8 cellular contexts compared by ENCODE assay signal in the genomic region with DNA sequence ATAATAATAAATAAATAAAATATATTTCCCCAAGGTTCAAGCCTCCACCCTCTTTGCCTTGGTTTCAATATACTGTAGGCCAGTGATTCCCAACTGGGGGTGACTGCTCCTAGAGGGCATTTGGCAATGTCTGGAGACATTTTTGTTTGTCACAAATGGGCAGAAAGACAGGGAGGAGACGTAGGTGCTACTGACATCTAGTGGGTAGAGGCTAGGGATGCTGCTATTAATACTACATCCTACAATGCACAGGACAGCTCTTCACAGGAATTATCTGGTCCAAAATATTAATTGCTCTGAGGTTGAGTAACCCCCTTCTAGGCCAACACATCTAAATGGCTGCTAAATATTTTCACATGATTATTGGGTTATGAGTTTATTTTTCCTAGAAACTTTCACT. TPM values are rescaled to one million over a fixed set of nuclear protein-coding genes. Genes with fewer than 3 reads are reported as not detected.
DNase-seq lines count a peak whose midpoint lies in the region; ATAC-seq and FAIRE-seq lines count a peak whose summit lies in the region.

No MANE protein-coding gene starts in this region.

- H3K9me3 ChIP-seq in naive thymus-derived CD4-positive, alpha-beta T cell (ENCODE audit: control insufficient read depth in 2 of 3, low read length in 3 of 3), result no peaks in the 10 kb centered on the region

- no peak overlapping the region for H3K4me3 ChIP-seq in naive thymus-derived CD4-positive, alpha-beta T cell (ENCODE audit: low read length)

- no peaks in the 10 kb centered on the region for H3K27me3 Mint-ChIP-seq in activated CD4-positive, alpha-beta T cell treated with anti-CD3 and anti-CD28 coated beads for 36 hours
- no peaks in the 10 kb centered on the region for H3K27me3 Mint-ChIP-seq in activated CD4-positive, alpha-beta memory T cell treated with anti-CD3 and anti-CD28 coated beads, Interleukin-2, amount 10 ng/mL, durations not matched to agents 7 days and 5 days
- no peaks in the 10 kb centered on the region for H3K27me3 Mint-ChIP-seq in naive thymus-derived CD4-positive, alpha-beta T cell

- CTCF ChIA-PET in activated CD4-positive, alpha-beta T cell treated with anti-CD3 and anti-CD28 coated beads for 36 hours (lab: Charles Lee), result interaction anchor here (0.6 to 2.2 kb wide), 5 partner anchors 9 to 209 kb away, joined by 3 to 5 read pairs (median 4); a partner anchor contains a TSS
- CTCF ChIA-PET in activated CD4-positive, alpha-beta memory T cell treated with anti-CD3 and anti-CD28 coated beads, Interleukin-2, amount 10 ng/mL, durations not matched to agents 7 days and 5 days (lab: Charles Lee), result interaction anchor here (0.5 to 2.2 kb wide), 7 partner anchors 9 to 208 kb away, joined by 3 to 17 read pairs (median 5); a partner anchor contains a TSS
- CTCF ChIA-PET in naive thymus-derived CD4-positive, alpha-beta T cell (lab: Charles Lee), result interaction anchor here (0.6 to 1.3 kb wide), 3 partner anchors 9 to 208 kb away, joined by 3 to 6 read pairs (median 4); a partner anchor contains a TSS

- H3K4me1 Mint-ChIP-seq in activated CD4-positive, alpha-beta T cell treated with anti-CD3 and anti-CD28 coated beads for 36 hours, result peaks cover 11% of the 10 kb centered on the region
- peaks cover 19% of the 10 kb centered on the region for H3K4me1 Mint-ChIP-seq in activated CD4-positive, alpha-beta memory T cell treated with anti-CD3 and anti-CD28 coated beads, Interleukin-2, amount 10 ng/mL, durations not matched to agents 7 days and 5 days
- peaks cover 6 to 18% (median 16%) of the 10 kb centered on the region in 7 donors for H3K4me1 Mint-ChIP-seq in naive thymus-derived CD4-positive, alpha-beta T cell

- POLR2A ChIA-PET in activated CD4-positive, alpha-beta T cell treated with anti-CD3 and anti-CD28 coated beads for 36 hours (lab: Charles Lee), result interaction anchor here (0.6 kb wide), 2 partner anchors 52 to 572 kb away, joined by 3 to 9 read pairs; a partner anchor contains a TSS
- POLR2A ChIA-PET in activated CD4-positive, alpha-beta memory T cell treated with anti-CD3 and anti-CD28 coated beads, Interleukin-2, amount 10 ng/mL, durations not matched to agents 7 days and 5 days (lab: Charles Lee), result interaction anchor here (1.3 kb wide), 1 partner anchor 29 kb away, joined by 4 read pairs; a partner anchor contains a TSS
- POLR2A ChIA-PET in naive thymus-derived CD4-positive, alpha-beta T cell (lab: Charles Lee), result interaction anchor here (0.6 to 0.8 kb wide), 3 partner anchors 13 to 229 kb away, joined by 3 read pairs; a partner anchor contains a TSS

- no peak overlapping the region for H3K27ac Mint-ChIP-seq in activated CD4-positive, alpha-beta T cell treated with anti-CD3 and anti-CD28 coated beads for 36 hours
- no peak overlapping the region for H3K27ac Mint-ChIP-seq in activated CD4-positive, alpha-beta memory T cell treated with anti-CD3 and anti-CD28 coated beads, Interleukin-2, amount 10 ng/mL, durations not matched to agents 7 days and 5 days
- H3K27ac Mint-ChIP-seq in naive thymus-derived CD4-positive, alpha-beta T cell, result peak overlapping the region in 1 of 9 donors; percentile 24

- H3K9me3 Mint-ChIP-seq in activated CD4-positive, alpha-beta T cell treated with anti-CD3 and anti-CD28 coated beads for 36 hours (ENCODE audit: low read depth), result no peaks in the 10 kb centered on the region
- no peaks in the 10 kb centered on the region for H3K9me3 Mint-ChIP-seq in activated CD4-positive, alpha-beta memory T cell treated with anti-CD3 and anti-CD28 coated beads, Interleukin-2, amount 10 ng/mL, durations not matched to agents 7 days and 5 days
- no peaks in the 10 kb centered on the region for H3K9me3 Mint-ChIP-seq in naive thymus-derived CD4-positive, alpha-beta T cell

- no peak for ATAC-seq in activated CD4-positive, alpha-beta T cell treated with anti-CD3 and anti-CD28 coated beads for 36 hours
- peak; percentile 27 for ATAC-seq in naive thymus-derived CD4-positive, alpha-beta T cell
- no peak for ATAC-seq in HG03571 (IDR thresholded peaks at IDR 0.05; ENCODE audit: unreplicated experiment)

- no peaks in the 10 kb centered on the region for H3K36me3 ChIP-seq in naive thymus-derived CD4-positive, alpha-beta T cell (ENCODE audit: control insufficient read depth in 2 of 3, insufficient read depth in 3 of 3, low read length in 3 of 3)

- H3K27ac ChIP-seq in naive thymus-derived CD4-positive, alpha-beta T cell (ENCODE audit: low read depth, low read length), result no peak overlapping the region

- FAIRE-seq in HTR-8/SVneo (lab: Jason Lieb, UNC), result no peak

- DNase-seq in activated CD4-positive, alpha-beta T cell treated with anti-CD3 and anti-CD28 coated beads for 36 hours, result peak; percentile 38
- DNase-seq in activated CD4-positive, alpha-beta T cell treated with anti-CD3 and anti-CD28 coated beads, Interleukin-2, amount 50 U/mL, for 48 hours, result no peak
- peak; percentile 28 for DNase-seq in NCI-H1694 (lab: John Stamatoyannopoulos, UW)
- peak; percentile 38 for DNase-seq in activated CD4-positive, alpha-beta memory T cell treated with anti-CD3 and anti-CD28 coated beads, Interleukin-2, amount 10 ng/mL, durations not matched to agents 7 days and 5 days
- DNase-seq in naive thymus-derived CD4-positive, alpha-beta T cell, result peak in 4 of 9 donors; percentile 25 to 45 (median 32)
- DNase-seq in HTR-8/SVneo (ENCODE audit: insufficient read length, low spot score), result no peak
- no peak for DNase-seq in activated naive CD4-positive, alpha-beta T cell treated with anti-CD3 and anti-CD28 coated beads, Interleukin-2, amount 50 U/mL, for 16 hours

- H3K4me3 Mint-ChIP-seq in activated CD4-positive, alpha-beta T cell treated with anti-CD3 and anti-CD28 coated beads for 36 hours, result no peak overlapping the region
- no peak overlapping the region for H3K4me3 Mint-ChIP-seq in activated CD4-positive, alpha-beta memory T cell treated with anti-CD3 and anti-CD28 coated beads, Interleukin-2, amount 10 ng/mL, durations not matched to agents 7 days and 5 days
- H3K4me3 Mint-ChIP-seq in naive thymus-derived CD4-positive, alpha-beta T cell, result no peak overlapping the region

- no peaks in the 10 kb centered on the region for H3K27me3 ChIP-seq in naive thymus-derived CD4-positive, alpha-beta T cell (ENCODE audit: control insufficient read depth in 2 of 2, insufficient read depth in 2 of 2, low read length in 2 of 2)

- intact Hi-C loops in activated CD4-positive, alpha-beta T cell treated with anti-CD3 and anti-CD28 coated beads for 36 hours (cut with DNase I, micrococcal nuclease), result no loop called here
- intact Hi-C loops in naive thymus-derived CD4-positive, alpha-beta T cell (cut with micrococcal nuclease), result no loop called here

- H3K4me1 ChIP-seq in naive thymus-derived CD4-positive, alpha-beta T cell (ENCODE audit: control insufficient read depth in 2 of 2, insufficient read depth in 2 of 2, low read length in 2 of 2), result peaks cover 4 to 7% of the 10 kb centered on the region in 2 donors

- peaks cover 3% of the 10 kb centered on the region for H3K36me3 Mint-ChIP-seq in activated CD4-positive, alpha-beta T cell treated with anti-CD3 and anti-CD28 coated beads for 36 hours (ENCODE audit: low read depth)
- no peaks in the 10 kb centered on the region for H3K36me3 Mint-ChIP-seq in activated CD4-positive, alpha-beta memory T cell treated with anti-CD3 and anti-CD28 coated beads, Interleukin-2, amount 10 ng/mL, durations not matched to agents 7 days and 5 days (ENCODE audit: low read depth)
- H3K36me3 Mint-ChIP-seq in naive thymus-derived CD4-positive, alpha-beta T cell, result no peaks in the 10 kb centered on the region

RNA-seq across cellular contexts. Expression of a gene that starts 12.8 kb away (rescaled TPM):
- 10 to 100 TPM; 76.8 to 77.8 TPM for total RNA-seq in activated CD4-positive, alpha-beta T cell treated with anti-CD3 and anti-CD28 coated beads for 36 hours
- total RNA-seq in activated CD4-positive, alpha-beta memory T cell treated with anti-CD3 and anti-CD28 coated beads, Interleukin-2, amount 10 ng/mL, durations not matched to agents 7 days and 5 days, result 10 to 100 TPM; 78.4 to 86.1 TPM
- 10 to 100 TPM; 57.6 to 91.9 (median 82.5) TPM for total RNA-seq in naive thymus-derived CD4-positive, alpha-beta T cell
- polyA plus RNA-seq in naive thymus-derived CD4-positive, alpha-beta T cell, result 10 to 100 TPM; 13.3 to 20.9 TPM

RNA-seq across cellular contexts. Expression of a gene that starts 20.3 kb away (rescaled TPM):
- total RNA-seq in activated CD4-positive, alpha-beta T cell treated with anti-CD3 and anti-CD28 coated beads for 36 hours, result 100 to 1,000 TPM in 1 of 2 experiments, 10 to 100 TPM in 1; 84.7 to 111 TPM
- 100 to 1,000 TPM; 106 to 107 TPM for total RNA-seq in activated CD4-positive, alpha-beta memory T cell treated with anti-CD3 and anti-CD28 coated beads, Interleukin-2, amount 10 ng/mL, durations not matched to agents 7 days and 5 days
- 100 to 1,000 TPM; 143 to 174 (median 164) TPM for total RNA-seq in naive thymus-derived CD4-positive, alpha-beta T cell
- polyA plus RNA-seq in naive thymus-derived CD4-positive, alpha-beta T cell, result 1 to 10 TPM; 2.6 to 5.0 TPM

RNA-seq across cellular contexts. Expression of a gene that starts 27.8 kb away (rescaled TPM):
- total RNA-seq in activated CD4-positive, alpha-beta T cell treated with anti-CD3 and anti-CD28 coated beads for 36 hours, result 10 to 100 TPM in 1 of 2 experiments, 1 to 10 TPM in 1; 9.0 to 10.7 TPM
- 10 to 100 TPM in 1 of 2 experiments, 1 to 10 TPM in 1; 9.9 to 11.7 TPM for total RNA-seq in activated CD4-positive, alpha-beta memory T cell treated with anti-CD3 and anti-CD28 coated beads, Interleukin-2, amount 10 ng/mL, durations not matched to agents 7 days and 5 days
- 10 to 100 TPM in 4 of 5 experiments, 1 to 10 TPM in 1; 6.8 to 14.6 (median 12.4) TPM for total RNA-seq in naive thymus-derived CD4-positive, alpha-beta T cell
- polyA plus RNA-seq in naive thymus-derived CD4-positive, alpha-beta T cell, result 10 to 100 TPM; 11.5 to 15.6 TPM

RNA-seq across cellular contexts. Expression of a gene that starts 52.5 kb away (rescaled TPM):
- 10 to 100 TPM in 1 of 2 experiments, 1 to 10 TPM in 1; 9.2 to 10.8 TPM for total RNA-seq in activated CD4-positive, alpha-beta T cell treated with anti-CD3 and anti-CD28 coated beads for 36 hours
- 10 to 100 TPM; 12.9 to 13.3 TPM for total RNA-seq in activated CD4-positive, alpha-beta memory T cell treated with anti-CD3 and anti-CD28 coated beads, Interleukin-2, amount 10 ng/mL, durations not matched to agents 7 days and 5 days
- 10 to 100 TPM; 10.2 to 37.1 (median 21.4) TPM for total RNA-seq in naive thymus-derived CD4-positive, alpha-beta T cell
- 1 to 10 TPM; 2.6 to 4.4 TPM for polyA plus RNA-seq in naive thymus-derived CD4-positive, alpha-beta T cell

Comparison
In these comparisons a context has a peak if more than half of its experiments do, and no peak if none do; other contexts are left out.
1. DNase-seq: peak in activated CD4-positive, alpha-beta T cell treated with anti-CD3 and anti-CD28 coated beads for 36 hours (single experiment), NCI-H1694 (single experiment) and activated CD4-positive, alpha-beta memory T cell treated with anti-CD3 and anti-CD28 coated beads, Interleukin-2, amount 10 ng/mL, durations not matched to agents 7 days and 5 days (single experiment); none in activated CD4-positive, alpha-beta T cell treated with anti-CD3 and anti-CD28 coated beads, Interleukin-2, amount 50 U/mL, for 48 hours (0 of 2), HTR-8/SVneo (single experiment) and activated naive CD4-positive, alpha-beta T cell treated with anti-CD3 and anti-CD28 coated beads, Interleukin-2, amount 50 U/mL, for 16 hours (single experiment).